ENCODE assay signal across 1 cellular context in the genomic region with DNA sequence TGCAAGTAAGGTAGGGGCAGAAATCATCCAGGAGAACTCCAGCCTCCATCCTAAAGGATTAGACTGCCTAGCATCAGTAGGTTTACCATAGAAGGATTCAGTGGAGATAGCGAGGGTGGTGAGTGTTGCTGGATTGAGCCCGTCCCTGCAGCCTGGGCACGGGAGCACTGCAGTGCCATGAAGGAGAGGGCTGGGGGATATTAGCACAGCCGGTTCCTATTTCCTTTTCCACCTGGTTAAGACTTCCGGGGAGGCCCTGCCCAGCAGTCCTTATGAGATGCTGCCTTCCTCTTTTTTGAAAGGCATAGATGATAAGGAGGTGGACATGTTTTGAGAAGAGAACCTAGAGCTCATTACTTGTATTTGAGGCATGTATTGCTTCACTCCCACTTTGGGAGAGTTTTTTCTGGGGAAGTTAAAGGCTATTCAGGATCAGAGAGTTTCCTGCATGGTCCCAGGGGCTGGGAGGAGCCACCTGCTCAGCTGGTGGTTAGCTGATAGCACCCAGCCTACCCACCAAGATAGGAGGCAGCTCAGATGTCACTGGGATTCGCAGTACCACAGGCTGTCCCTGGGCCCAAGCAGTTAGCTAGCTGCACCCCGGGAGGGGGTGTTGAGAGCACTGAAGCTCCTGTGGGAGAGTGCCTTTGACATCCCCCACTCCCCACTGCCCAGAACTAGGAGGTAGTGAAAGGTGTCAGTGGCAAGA.
TF ChIP-seq lines count a peak whose summit lies in the region.

No MANE protein-coding gene starts in this region.

TF ChIP-seq in K562, 482 proteins besides CTCF, POLR2A, EP300 and RAD21 (continued from another document and continues in another):
- TF ChIP-seq TAF7 (tag; IDR thresholded peaks at IDR 0.05) (no peak), ZNF212 (CRISPR knock-in tag; IDR thresholded peaks at IDR 0.05) (no peak), HDAC3 (IDR thresholded peaks at IDR 0.05; ENCODE audit: borderline replicate concordance, partially characterized antibody) (no peak), ZNF263 (CRISPR knock-in tag; IDR thresholded peaks at IDR 0.05; ENCODE audit: borderline replicate concordance) (peak; percentile 64), SP2 (IDR thresholded peaks at IDR 0.05; ENCODE audit: extremely low read depth, low read depth, low read length, poor library complexity, severe bottlenecking) (no peak), CBX1 (IDR thresholded peaks at IDR 0.05; ENCODE audit: low read depth) (no peak), MEIS2 (IDR thresholded peaks at IDR 0.05; ENCODE audit: partially characterized antibody) (peak; percentile 14), SMAD2 (IDR thresholded peaks at IDR 0.05; ENCODE audit: low read depth, low read length) (no peak), ETV1 (tag; conservative IDR thresholded peaks at IDR 0.05; ENCODE audit: low read depth) (peak; percentile 52; the same call in 1 of the 2 replicates), GABPB1 (CRISPR knock-in tag; IDR thresholded peaks at IDR 0.05) (peak; percentile 70), HSF4 (CRISPR knock-in tag; IDR thresholded peaks at IDR 0.05; ENCODE audit: borderline replicate concordance) (no peak), SIN3B (IDR thresholded peaks at IDR 0.05; ENCODE audit: low read depth) (no peak), CBFA2T2 (conservative IDR thresholded peaks at IDR 0.05) (peak; percentile 35; the same call in 1 of the 2 replicates), ZKSCAN8 (CRISPR knock-in tag; IDR thresholded peaks at IDR 0.05) (0 out of 2 replicates have a peak, but pooled peaks have one; percentile 38), FOXK1 (CRISPR knock-in tag; IDR thresholded peaks at IDR 0.05; ENCODE audit: borderline replicate concordance) (no peak), CEBPB (tag; IDR thresholded peaks at IDR 0.05) (peak; percentile 90), MBD2 (IDR thresholded peaks at IDR 0.05; ENCODE audit: borderline replicate concordance, low read depth) (no peak), STAT5A (IDR thresholded peaks at IDR 0.05; ENCODE audit: borderline replicate concordance, low read length) (peak; percentile 30; the same call in 1 of the 2 replicates), FIP1L1 (IDR thresholded peaks at IDR 0.05; ENCODE audit: low read depth, low read length, poor library complexity, severe bottlenecking) (no peak), YBX1 (IDR thresholded peaks at IDR 0.05) (no peak), RCOR1 (IDR thresholded peaks at IDR 0.05; ENCODE audit: borderline replicate concordance in 1 of 2, low read depth in 2 of 2, low read length in 2 of 2) (peak in 1 of 2 experiments; percentile 71; a peak in 2 of 4 replicates), CHD1 (IDR thresholded peaks at IDR 0.05; ENCODE audit: low read length) (no peak)
- TF ChIP-seq, protein P1, sequence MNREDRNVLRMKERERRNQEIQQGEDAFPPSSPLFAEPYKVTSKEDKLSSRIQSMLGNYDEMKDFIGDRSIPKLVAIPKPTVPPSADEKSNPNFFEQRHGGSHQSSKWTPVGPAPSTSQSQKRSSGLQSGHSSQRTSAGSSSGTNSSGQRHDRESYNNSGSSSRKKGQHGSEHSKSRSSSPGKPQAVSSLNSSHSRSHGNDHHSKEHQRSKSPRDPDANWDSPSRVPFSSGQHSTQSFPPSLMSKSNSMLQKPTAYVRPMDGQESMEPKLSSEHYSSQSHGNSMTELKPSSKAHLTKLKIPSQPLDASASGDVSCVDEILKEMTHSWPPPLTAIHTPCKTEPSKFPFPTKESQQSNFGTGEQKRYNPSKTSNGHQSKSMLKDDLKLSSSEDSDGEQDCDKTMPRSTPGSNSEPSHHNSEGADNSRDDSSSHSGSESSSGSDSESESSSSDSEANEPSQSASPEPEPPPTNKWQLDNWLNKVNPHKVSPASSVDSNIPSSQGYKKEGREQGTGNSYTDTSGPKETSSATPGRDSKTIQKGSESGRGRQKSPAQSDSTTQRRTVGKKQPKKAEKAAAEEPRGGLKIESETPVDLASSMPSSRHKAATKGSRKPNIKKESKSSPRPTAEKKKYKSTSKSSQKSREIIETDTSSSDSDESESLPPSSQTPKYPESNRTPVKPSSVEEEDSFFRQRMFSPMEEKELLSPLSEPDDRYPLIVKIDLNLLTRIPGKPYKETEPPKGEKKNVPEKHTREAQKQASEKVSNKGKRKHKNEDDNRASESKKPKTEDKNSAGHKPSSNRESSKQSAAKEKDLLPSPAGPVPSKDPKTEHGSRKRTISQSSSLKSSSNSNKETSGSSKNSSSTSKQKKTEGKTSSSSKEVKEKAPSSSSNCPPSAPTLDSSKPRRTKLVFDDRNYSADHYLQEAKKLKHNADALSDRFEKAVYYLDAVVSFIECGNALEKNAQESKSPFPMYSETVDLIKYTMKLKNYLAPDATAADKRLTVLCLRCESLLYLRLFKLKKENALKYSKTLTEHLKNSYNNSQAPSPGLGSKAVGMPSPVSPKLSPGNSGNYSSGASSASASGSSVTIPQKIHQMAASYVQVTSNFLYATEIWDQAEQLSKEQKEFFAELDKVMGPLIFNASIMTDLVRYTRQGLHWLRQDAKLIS (CRISPR knock-in tag; IDR thresholded peaks at IDR 0.05) = no peak
- TF ChIP-seq, protein P2, sequence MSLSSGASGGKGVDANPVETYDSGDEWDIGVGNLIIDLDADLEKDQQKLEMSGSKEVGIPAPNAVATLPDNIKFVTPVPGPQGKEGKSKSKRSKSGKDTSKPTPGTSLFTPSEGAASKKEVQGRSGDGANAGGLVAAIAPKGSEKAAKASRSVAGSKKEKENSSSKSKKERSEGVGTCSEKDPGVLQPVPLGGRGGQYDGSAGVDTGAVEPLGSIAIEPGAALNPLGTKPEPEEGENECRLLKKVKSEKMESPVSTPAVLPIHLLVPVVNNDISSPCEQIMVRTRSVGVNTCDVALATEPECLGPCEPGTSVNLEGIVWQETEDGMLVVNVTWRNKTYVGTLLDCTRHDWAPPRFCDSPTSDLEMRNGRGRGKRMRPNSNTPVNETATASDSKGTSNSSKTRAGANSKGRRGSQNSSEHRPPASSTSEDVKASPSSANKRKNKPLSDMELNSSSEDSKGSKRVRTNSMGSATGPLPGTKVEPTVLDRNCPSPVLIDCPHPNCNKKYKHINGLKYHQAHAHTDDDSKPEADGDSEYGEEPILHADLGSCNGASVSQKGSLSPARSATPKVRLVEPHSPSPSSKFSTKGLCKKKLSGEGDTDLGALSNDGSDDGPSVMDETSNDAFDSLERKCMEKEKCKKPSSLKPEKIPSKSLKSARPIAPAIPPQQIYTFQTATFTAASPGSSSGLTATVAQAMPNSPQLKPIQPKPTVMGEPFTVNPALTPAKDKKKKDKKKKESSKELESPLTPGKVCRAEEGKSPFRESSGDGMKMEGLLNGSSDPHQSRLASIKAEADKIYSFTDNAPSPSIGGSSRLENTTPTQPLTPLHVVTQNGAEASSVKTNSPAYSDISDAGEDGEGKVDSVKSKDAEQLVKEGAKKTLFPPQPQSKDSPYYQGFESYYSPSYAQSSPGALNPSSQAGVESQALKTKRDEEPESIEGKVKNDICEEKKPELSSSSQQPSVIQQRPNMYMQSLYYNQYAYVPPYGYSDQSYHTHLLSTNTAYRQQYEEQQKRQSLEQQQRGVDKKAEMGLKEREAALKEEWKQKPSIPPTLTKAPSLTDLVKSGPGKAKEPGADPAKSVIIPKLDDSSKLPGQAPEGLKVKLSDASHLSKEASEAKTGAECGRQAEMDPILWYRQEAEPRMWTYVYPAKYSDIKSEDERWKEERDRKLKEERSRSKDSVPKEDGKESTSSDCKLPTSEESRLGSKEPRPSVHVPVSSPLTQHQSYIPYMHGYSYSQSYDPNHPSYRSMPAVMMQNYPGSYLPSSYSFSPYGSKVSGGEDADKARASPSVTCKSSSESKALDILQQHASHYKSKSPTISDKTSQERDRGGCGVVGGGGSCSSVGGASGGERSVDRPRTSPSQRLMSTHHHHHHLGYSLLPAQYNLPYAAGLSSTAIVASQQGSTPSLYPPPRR (CRISPR knock-in tag; IDR thresholded peaks at IDR 0.05; ENCODE audit: borderline replicate concordance) = no peak
- TF ChIP-seq, protein P3, sequence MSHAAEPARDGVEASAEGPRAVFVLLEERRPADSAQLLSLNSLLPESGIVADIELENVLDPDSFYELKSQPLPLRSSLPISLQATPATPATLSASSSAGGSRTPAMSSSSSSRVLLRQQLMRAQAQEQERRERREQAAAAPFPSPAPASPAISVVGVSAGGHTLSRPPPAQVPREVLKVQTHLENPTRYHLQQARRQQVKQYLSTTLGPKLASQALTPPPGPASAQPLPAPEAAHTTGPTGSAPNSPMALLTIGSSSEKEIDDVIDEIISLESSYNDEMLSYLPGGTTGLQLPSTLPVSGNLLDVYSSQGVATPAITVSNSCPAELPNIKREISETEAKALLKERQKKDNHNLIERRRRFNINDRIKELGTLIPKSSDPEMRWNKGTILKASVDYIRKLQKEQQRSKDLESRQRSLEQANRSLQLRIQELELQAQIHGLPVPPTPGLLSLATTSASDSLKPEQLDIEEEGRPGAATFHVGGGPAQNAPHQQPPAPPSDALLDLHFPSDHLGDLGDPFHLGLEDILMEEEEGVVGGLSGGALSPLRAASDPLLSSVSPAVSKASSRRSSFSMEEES (CRISPR knock-in tag; IDR thresholded peaks at IDR 0.05) = no peak
- TF ChIP-seq, protein P4, sequence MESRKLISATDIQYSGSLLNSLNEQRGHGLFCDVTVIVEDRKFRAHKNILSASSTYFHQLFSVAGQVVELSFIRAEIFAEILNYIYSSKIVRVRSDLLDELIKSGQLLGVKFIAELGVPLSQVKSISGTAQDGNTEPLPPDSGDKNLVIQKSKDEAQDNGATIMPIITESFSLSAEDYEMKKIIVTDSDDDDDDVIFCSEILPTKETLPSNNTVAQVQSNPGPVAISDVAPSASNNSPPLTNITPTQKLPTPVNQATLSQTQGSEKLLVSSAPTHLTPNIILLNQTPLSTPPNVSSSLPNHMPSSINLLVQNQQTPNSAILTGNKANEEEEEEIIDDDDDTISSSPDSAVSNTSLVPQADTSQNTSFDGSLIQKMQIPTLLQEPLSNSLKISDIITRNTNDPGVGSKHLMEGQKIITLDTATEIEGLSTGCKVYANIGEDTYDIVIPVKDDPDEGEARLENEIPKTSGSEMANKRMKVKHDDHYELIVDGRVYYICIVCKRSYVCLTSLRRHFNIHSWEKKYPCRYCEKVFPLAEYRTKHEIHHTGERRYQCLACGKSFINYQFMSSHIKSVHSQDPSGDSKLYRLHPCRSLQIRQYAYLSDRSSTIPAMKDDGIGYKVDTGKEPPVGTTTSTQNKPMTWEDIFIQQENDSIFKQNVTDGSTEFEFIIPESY (CRISPR knock-in tag; IDR thresholded peaks at IDR 0.05) = no peak
- TF ChIP-seq, protein P5, sequence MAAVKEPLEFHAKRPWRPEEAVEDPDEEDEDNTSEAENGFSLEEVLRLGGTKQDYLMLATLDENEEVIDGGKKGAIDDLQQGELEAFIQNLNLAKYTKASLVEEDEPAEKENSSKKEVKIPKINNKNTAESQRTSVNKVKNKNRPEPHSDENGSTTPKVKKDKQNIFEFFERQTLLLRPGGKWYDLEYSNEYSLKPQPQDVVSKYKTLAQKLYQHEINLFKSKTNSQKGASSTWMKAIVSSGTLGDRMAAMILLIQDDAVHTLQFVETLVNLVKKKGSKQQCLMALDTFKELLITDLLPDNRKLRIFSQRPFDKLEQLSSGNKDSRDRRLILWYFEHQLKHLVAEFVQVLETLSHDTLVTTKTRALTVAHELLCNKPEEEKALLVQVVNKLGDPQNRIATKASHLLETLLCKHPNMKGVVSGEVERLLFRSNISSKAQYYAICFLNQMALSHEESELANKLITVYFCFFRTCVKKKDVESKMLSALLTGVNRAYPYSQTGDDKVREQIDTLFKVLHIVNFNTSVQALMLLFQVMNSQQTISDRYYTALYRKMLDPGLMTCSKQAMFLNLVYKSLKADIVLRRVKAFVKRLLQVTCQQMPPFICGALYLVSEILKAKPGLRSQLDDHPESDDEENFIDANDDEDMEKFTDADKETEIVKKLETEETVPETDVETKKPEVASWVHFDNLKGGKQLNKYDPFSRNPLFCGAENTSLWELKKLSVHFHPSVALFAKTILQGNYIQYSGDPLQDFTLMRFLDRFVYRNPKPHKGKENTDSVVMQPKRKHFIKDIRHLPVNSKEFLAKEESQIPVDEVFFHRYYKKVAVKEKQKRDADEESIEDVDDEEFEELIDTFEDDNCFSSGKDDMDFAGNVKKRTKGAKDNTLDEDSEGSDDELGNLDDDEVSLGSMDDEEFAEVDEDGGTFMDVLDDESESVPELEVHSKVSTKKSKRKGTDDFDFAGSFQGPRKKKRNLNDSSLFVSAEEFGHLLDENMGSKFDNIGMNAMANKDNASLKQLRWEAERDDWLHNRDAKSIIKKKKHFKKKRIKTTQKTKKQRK (IDR thresholded peaks at IDR 0.05; ENCODE audit: borderline replicate concordance, low read depth, low read length) = no peak
- TF ChIP-seq, protein P6, sequence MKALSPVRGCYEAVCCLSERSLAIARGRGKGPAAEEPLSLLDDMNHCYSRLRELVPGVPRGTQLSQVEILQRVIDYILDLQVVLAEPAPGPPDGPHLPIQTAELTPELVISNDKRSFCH (CRISPR knock-in tag; IDR thresholded peaks at IDR 0.05) = no peak
- TF ChIP-seq, protein P6 (tag; IDR thresholded peaks at IDR 0.05) = no peak
- TF ChIP-seq, protein P7, sequence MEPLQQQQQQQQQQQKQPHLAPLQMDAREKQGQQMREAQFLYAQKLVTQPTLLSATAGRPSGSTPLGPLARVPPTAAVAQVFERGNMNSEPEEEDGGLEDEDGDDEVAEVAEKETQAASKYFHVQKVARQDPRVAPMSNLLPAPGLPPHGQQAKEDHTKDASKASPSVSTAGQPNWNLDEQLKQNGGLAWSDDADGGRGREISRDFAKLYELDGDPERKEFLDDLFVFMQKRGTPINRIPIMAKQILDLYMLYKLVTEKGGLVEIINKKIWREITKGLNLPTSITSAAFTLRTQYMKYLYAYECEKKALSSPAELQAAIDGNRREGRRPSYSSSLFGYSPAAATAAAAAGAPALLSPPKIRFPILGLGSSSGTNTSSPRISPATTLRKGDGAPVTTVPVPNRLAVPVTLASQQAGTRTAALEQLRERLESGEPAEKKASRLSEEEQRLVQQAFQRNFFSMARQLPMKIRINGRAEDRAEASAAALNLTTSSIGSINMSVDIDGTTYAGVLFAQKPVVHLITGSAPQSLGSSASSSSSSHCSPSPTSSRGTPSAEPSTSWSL (CRISPR knock-in tag; IDR thresholded peaks at IDR 0.05; ENCODE audit: borderline replicate concordance) = no peak
- TF ChIP-seq, protein P8, sequence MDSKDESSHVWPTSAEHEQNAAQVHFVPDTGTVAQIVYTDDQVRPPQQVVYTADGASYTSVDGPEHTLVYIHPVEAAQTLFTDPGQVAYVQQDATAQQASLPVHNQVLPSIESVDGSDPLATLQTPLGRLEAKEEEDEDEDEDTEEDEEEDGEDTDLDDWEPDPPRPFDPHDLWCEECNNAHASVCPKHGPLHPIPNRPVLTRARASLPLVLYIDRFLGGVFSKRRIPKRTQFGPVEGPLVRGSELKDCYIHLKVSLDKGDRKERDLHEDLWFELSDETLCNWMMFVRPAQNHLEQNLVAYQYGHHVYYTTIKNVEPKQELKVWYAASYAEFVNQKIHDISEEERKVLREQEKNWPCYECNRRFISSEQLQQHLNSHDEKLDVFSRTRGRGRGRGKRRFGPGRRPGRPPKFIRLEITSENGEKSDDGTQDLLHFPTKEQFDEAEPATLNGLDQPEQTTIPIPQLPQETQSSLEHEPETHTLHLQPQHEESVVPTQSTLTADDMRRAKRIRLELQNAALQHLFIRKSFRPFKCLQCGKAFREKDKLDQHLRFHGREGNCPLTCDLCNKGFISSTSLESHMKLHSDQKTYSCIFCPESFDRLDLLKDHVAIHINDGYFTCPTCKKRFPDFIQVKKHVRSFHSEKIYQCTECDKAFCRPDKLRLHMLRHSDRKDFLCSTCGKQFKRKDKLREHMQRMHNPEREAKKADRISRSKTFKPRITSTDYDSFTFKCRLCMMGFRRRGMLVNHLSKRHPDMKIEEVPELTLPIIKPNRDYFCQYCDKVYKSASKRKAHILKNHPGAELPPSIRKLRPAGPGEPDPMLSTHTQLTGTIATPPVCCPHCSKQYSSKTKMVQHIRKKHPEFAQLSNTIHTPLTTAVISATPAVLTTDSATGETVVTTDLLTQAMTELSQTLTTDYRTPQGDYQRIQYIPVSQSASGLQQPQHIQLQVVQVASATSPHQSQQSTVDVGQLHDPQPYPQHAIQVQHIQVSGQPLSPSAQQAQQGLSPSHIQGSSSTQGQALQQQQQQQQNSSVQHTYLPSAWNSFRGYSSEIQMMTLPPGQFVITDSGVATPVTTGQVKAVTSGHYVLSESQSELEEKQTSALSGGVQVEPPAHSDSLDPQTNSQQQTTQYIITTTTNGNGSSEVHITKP (IDR thresholded peaks at IDR 0.05; ENCODE audit: partially characterized antibody) = no peak
